Comparison of ENCODE assay signal across 9 cellular contexts in the genomic region with DNA sequence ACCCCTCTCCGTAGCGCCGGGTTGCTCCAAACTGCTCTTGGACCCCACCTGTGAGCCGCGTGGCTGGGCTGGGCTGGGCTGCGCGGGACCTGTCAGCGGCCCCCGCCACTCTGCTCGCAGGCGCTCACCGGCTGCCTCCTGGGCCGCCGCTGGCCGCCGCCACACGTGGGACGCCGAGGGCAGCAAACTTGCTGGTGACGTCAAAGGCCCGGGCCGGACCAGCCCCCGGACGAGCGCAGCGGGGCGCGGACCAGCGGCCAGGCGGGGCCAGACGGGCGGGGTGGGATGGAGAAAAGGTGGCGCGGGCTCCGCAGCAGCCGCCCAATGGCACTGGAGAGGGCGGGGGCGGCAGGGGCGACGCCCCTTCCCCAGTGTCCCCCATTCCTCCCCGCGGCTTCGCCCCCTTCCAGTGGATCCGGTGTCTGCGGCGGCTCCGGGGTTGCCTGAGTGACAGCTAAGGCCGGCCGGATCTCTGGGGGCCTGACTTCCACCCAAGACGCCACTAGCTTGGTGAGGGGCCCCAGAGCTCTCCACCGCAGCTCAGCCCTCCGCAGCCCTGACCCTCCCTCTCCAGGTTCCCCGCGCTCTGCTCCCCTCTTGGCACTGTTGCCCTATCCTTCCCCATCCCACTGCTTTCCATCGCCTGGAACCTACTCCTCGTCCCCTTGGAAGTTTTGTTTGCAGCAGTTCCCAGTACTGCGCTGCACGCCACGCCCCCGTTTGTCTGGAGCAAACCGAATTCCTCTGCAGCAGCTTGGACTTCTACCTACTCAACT. TPM values are rescaled to one million over a fixed set of nuclear protein-coding genes. Genes with fewer than 3 reads are reported as not detected.
A peak's percentile ranks its signal among the peaks of the same experiment; 100 is the strongest.
DNase-seq lines count a peak whose midpoint lies in the region; ATAC-seq and TF ChIP-seq lines count a peak whose summit lies in the region.
"Had no signal": no experiment of that assay in that cellular context is flagged by ENCODE, and none has a peak within 500 bp of the region (broad histone marks: within the 10 kb centered on the region; RNA-seq: fewer than 3 reads in every experiment).

A gene (minus strand): TSS at position 154 of the 776 bp plus-strand sequence. CDS start 800 bp downstream, outside the sequence.

- no peak for TF ChIP-seq CTCF in lower leg skin (IDR thresholded peaks at IDR 0.05)
- TF ChIP-seq CTCF in upper lobe of left lung (IDR thresholded peaks at IDR 0.05), result no peak

- ATAC-seq in upper lobe of left lung (ENCODE audit: low FRiP score in 2 of 2) (peak; percentile 34 to 76), HG03520 (IDR thresholded peaks at IDR 0.05; ENCODE audit: unreplicated experiment) (no peak)
- ATAC-seq: HCT116 had no signal

- 2 to 3% methylated on average over 12 to 19 of the region's 61 CpGs for WGBS in lower leg skin, 2 donors
- WGBS in upper lobe of left lung, 2 donors, result 1 to 3% methylated on average over 8 to 49 of the region's 61 CpGs

- peaks cover 9% of the 10 kb centered on the region for H3K27me3 ChIP-seq in CD8-positive, alpha-beta memory T cell (ENCODE audit: insufficient read depth, low read length, poor library complexity, severe bottlenecking)
- peaks cover 0 to 25% (median 11%) of the 10 kb centered on the region in 4 donors for H3K27me3 ChIP-seq in upper lobe of left lung

- no peaks in the 10 kb centered on the region for H3K36me3 ChIP-seq in CD8-positive, alpha-beta memory T cell (ENCODE audit: insufficient read depth, low read length)
- no peaks in the 10 kb centered on the region for H3K36me3 ChIP-seq in upper lobe of left lung

- intact Hi-C loops in dendritic cell treated with granulocyte-macrophage colony-stimulating factor and Interleukin-4, amounts not matched to agents 40 ng/mL and 50 ng/mL, for 4 days (cut with micrococcal nuclease), result no loop called here
- intact Hi-C loops in lower leg skin (cut with DNase I; ENCODE audit: low total_unique reads), result no loop called here

- CTCF ChIA-PET in CD8-positive, alpha-beta memory T cell (lab: Charles Lee), result interaction anchor here (0.9 to 1.3 kb wide), 4 partner anchors 24 to 1324 kb away, joined by 3 to 4 read pairs (median 3); no protein-coding TSS in a partner anchor

- peaks cover 9 to 12% (median 12%) of the 10 kb centered on the region in 3 donors for H3K4me1 Mint-ChIP-seq in CD8-positive, alpha-beta memory T cell
- no peaks in the 10 kb centered on the region for H3K4me1 Mint-ChIP-seq in dendritic cell treated with granulocyte-macrophage colony-stimulating factor and Interleukin-4, amounts not matched to agents 40 ng/mL and 50 ng/mL, for 4 days (ENCODE audit: low read depth)

- peaks cover 30 to 58% of the 10 kb centered on the region in 2 donors for H3K27me3 Mint-ChIP-seq in CD8-positive, alpha-beta memory T cell
- peaks cover 71% of the 10 kb centered on the region for H3K27me3 Mint-ChIP-seq in dendritic cell treated with granulocyte-macrophage colony-stimulating factor and Interleukin-4, amounts not matched to agents 40 ng/mL and 50 ng/mL, for 4 days

- DNase-seq in CD8-positive, alpha-beta memory T cell, result peak in 1 of 5 donors; percentile 2
- peak; percentile 58 for DNase-seq in OCI-M1 (lab: John Stamatoyannopoulos, UW)
- no peak for DNase-seq in lower leg skin (ENCODE audit: low spot score in 2 of 2)
- DNase-seq in upper lobe of left lung, result peak; percentile 28 to 89
- DNase-seq in stimulated activated CD4-positive, alpha-beta T cell treated with anti-CD3 and anti-CD28 coated beads, Interleukin-4, amount 100 ng/mL, for 4 hours, result no peak
- DNase-seq in dermis blood vessel endothelial cell, result no peak

- H3K4me1 ChIP-seq in CD8-positive, alpha-beta memory T cell (ENCODE audit: insufficient read depth, low read length), result no peaks in the 10 kb centered on the region
- H3K4me1 ChIP-seq in upper lobe of left lung, result peaks cover 0 to 22% (median 18%) of the 10 kb centered on the region in 4 donors

- H3K27ac Mint-ChIP-seq in CD8-positive, alpha-beta memory T cell, result peak within 1 kb of the TSS in 2 of 8 donors; percentile 23 to 39
- no peak within 1 kb of the TSS for H3K27ac Mint-ChIP-seq in dendritic cell treated with granulocyte-macrophage colony-stimulating factor and Interleukin-4, amounts not matched to agents 40 ng/mL and 50 ng/mL, for 4 days

- no peak for TF ChIP-seq EP300 in upper lobe of left lung (IDR thresholded peaks at IDR 0.05)

- H3K27ac ChIP-seq in CD8-positive, alpha-beta memory T cell (ENCODE audit: low read depth, low read length), result peak within 1 kb of the TSS; percentile 4
- peak within 1 kb of the TSS in 2 of 4 donors; percentile 4 to 32 for H3K27ac ChIP-seq in upper lobe of left lung

- H3K36me3 Mint-ChIP-seq in CD8-positive, alpha-beta memory T cell, result no peaks in the 10 kb centered on the region
- no peaks in the 10 kb centered on the region for H3K36me3 Mint-ChIP-seq in dendritic cell treated with granulocyte-macrophage colony-stimulating factor and Interleukin-4, amounts not matched to agents 40 ng/mL and 50 ng/mL, for 4 days (ENCODE audit: low read depth)

- H3K4me3 Mint-ChIP-seq in CD8-positive, alpha-beta memory T cell, result peak within 1 kb of the TSS in 6 of 7 donors; percentile 17 to 71 (median 50)
- peak within 1 kb of the TSS; percentile 0 for H3K4me3 Mint-ChIP-seq in dendritic cell treated with granulocyte-macrophage colony-stimulating factor and Interleukin-4, amounts not matched to agents 40 ng/mL and 50 ng/mL, for 4 days

- H3K9me3 Mint-ChIP-seq in CD8-positive, alpha-beta memory T cell, result no peaks in the 10 kb centered on the region
- no peaks in the 10 kb centered on the region for H3K9me3 Mint-ChIP-seq in dendritic cell treated with granulocyte-macrophage colony-stimulating factor and Interleukin-4, amounts not matched to agents 40 ng/mL and 50 ng/mL, for 4 days

- no peak within 1 kb of the TSS for H3K4me3 ChIP-seq in CD8-positive, alpha-beta memory T cell (ENCODE audit: low read length)
- peak within 1 kb of the TSS; percentile 17 for H3K4me3 ChIP-seq in lower leg skin (ENCODE audit: low read depth, poor library complexity, severe bottlenecking)
- peak within 1 kb of the TSS; percentile 22 to 50 (median 38) for H3K4me3 ChIP-seq in upper lobe of left lung

- POLR2A ChIA-PET in CD8-positive, alpha-beta memory T cell (lab: Charles Lee), result interaction anchor here (0.5 kb wide), 1 partner anchor 9 kb away, joined by 6 read pairs; no protein-coding TSS in a partner anchor

- H3K9me3 ChIP-seq in CD8-positive, alpha-beta memory T cell (ENCODE audit: low read length), result no peaks in the 10 kb centered on the region
- H3K9me3 ChIP-seq in upper lobe of left lung, result no peaks in the 10 kb centered on the region

- TF ChIP-seq POLR2A in lower leg skin (IDR thresholded peaks at IDR 0.05), result no peak
- TF ChIP-seq POLR2A in upper lobe of left lung (IDR thresholded peaks at IDR 0.05), result no peak

RNA-seq across cellular contexts. Expression of the gene that starts here (rescaled TPM):
- total RNA-seq in CD8-positive, alpha-beta memory T cell, result not detected
- 2.5 TPM for polyA plus RNA-seq in CD8-positive, alpha-beta memory T cell
- total RNA-seq in lower leg skin, result 10 to 100 TPM in 1 of 4 donors, 1 to 10 TPM in 3; 1.4 to 21.2 (median 7.8) TPM
- total RNA-seq in upper lobe of left lung, result 10 to 100 TPM in 1 of 6 donors, 1 to 10 TPM in 5; 1.3 to 10.5 (median 2.2) TPM
- 0.05 and 0.17 TPM in 2 replicates for total RNA-seq in dermis blood vessel endothelial cell

Comparison
In these comparisons a context has a peak if more than half of its experiments do, and no peak if none do; other contexts are left out.
1. DNase-seq: peak in OCI-M1 (single experiment) and upper lobe of left lung (2 of 2); none in lower leg skin (0 of 2), stimulated activated CD4-positive, alpha-beta T cell treated with anti-CD3 and anti-CD28 coated beads, Interleukin-4, amount 100 ng/mL, for 4 hours (0 of 2) and dermis blood vessel endothelial cell (single experiment).